8 cellular contexts compared by ENCODE assay signal in genomic region chr1:237864338-237865244, GRCh38. TPM values are rescaled to one million over a fixed set of nuclear protein-coding genes. Genes with fewer than 3 reads are reported as not detected.
DNase-seq lines count a peak whose midpoint lies in the region; ATAC-seq and TF ChIP-seq lines count a peak whose summit lies in the region.

No MANE protein-coding gene starts in this region.

- no TSS peak for BruUV-seq in A673 (replicated peaks; lab: Mats Ljungman, UMichigan)

- POLR2A ChIA-PET in A673 (lab: Charles Lee; ENCODE audit: low non-redundant PET), result no interaction called here
- POLR2A ChIA-PET in GM10248 (lab: Yijun Ruan, JAX), result no interaction called here

- DNase-seq in A673 (ENCODE audit: low spot score) (peak; percentile 4), GM10248 (ENCODE audit: extremely low spot score) (peak; percentile 45), choroid plexus epithelial cell (ENCODE audit: low read depth) (peak; percentile 15), lower lobe of right lung (peak; percentile 76), tibial artery (peak; percentile 33 to 67)
- no peak for DNase-seq in stimulated activated naive CD4-positive, alpha-beta T cell treated with Interleukin-2 at 50 U/mL for 16 hours (lab: John Stamatoyannopoulos, UW)

- no peak overlapping the region for H3K4me3 ChIP-seq in A673 (ENCODE audit: low read depth, low read length, poor library complexity, severe bottlenecking)
- no peak overlapping the region for H3K4me3 ChIP-seq in OCI-LY1 (ENCODE audit: low read depth, low read length, poor library complexity, severe bottlenecking)
- H3K4me3 ChIP-seq in choroid plexus epithelial cell (ENCODE audit: low read depth, low read length), result peak overlapping the region; percentile 20
- no peak overlapping the region for H3K4me3 ChIP-seq in lower lobe of right lung
- peak overlapping the region in 1 of 2 donors; percentile 6 for H3K4me3 ChIP-seq in tibial artery

- H3K4me2 ChIP-seq in OCI-LY1 (ENCODE audit: low read length), result no peak overlapping the region

- H3K27ac ChIP-seq in A673 (ENCODE audit: low read depth, low read length, poor library complexity, severe bottlenecking) (no peak overlapping the region), OCI-LY1 (ENCODE audit: low read depth, low read length, poor library complexity, severe bottlenecking) (no peak overlapping the region), lower lobe of right lung (no peak overlapping the region), tibial artery (no peak overlapping the region)

- intact Hi-C loops in A673 (cut with micrococcal nuclease; ENCODE audit: unreplicated experiment) (no loop called here), lower lobe of right lung (cut with DNase I) (no loop called here), tibial artery (cut with DNase I; ENCODE audit: low total_unique reads) (no loop called here)

- H3K9me3 ChIP-seq in A673 (ENCODE audit: low read depth, low read length, poor library complexity, severe bottlenecking), result no peaks in the 10 kb centered on the region
- no peaks in the 10 kb centered on the region for H3K9me3 ChIP-seq in OCI-LY1 (ENCODE audit: low read length)
- no peaks in the 10 kb centered on the region for H3K9me3 ChIP-seq in lower lobe of right lung
- no peaks in the 10 kb centered on the region for H3K9me3 ChIP-seq in tibial artery

- no peaks in the 10 kb centered on the region for H4K20me1 ChIP-seq in OCI-LY1 (ENCODE audit: insufficient read depth, low read length)

- H3K9ac ChIP-seq in OCI-LY1 (ENCODE audit: low read length), result no peak overlapping the region

- TF ChIP-seq CTCF in A673 (conservative IDR thresholded peaks at IDR 0.05; ENCODE audit: low read depth, low read length), result peak; percentile 71
- peak; percentile 79 for TF ChIP-seq CTCF in GM10248 (IDR thresholded peaks at IDR 0.05; ENCODE audit: control extremely low read depth, extremely low read depth, low read depth, missing control alignments)
- TF ChIP-seq CTCF in OCI-LY1 (IDR thresholded peaks at IDR 0.05; ENCODE audit: low read length), result peak; percentile 79
- peak; percentile 81 for TF ChIP-seq CTCF in choroid plexus epithelial cell (conservative IDR thresholded peaks at IDR 0.05; ENCODE audit: low read depth, low read length)
- TF ChIP-seq CTCF in lower lobe of right lung (IDR thresholded peaks at IDR 0.05), result peak; percentile 77
- TF ChIP-seq CTCF in tibial artery (IDR thresholded peaks at IDR 0.05), result peak; percentile 59 to 68

- H3K27me3 ChIP-seq in A673 (replicated peaks; ENCODE audit: insufficient read depth, low read depth, low read length, poor library complexity), result no peaks in the 10 kb centered on the region
- H3K27me3 ChIP-seq in OCI-LY1 (ENCODE audit: insufficient read depth, low read length), result no peaks in the 10 kb centered on the region
- no peaks in the 10 kb centered on the region for H3K27me3 ChIP-seq in lower lobe of right lung (ENCODE audit: low read depth)
- H3K27me3 ChIP-seq in tibial artery, result no peaks in the 10 kb centered on the region

- H3F3A ChIP-seq in OCI-LY1 (ENCODE audit: insufficient read depth, low read length), result no peaks in the 10 kb centered on the region

- ATAC-seq in HG02981 (IDR thresholded peaks at IDR 0.05; ENCODE audit: unreplicated experiment), result peak; percentile 75
- ATAC-seq in lower lobe of right lung, result peak; percentile 86 to 92

- H3K9me2 ChIP-seq in OCI-LY1 (ENCODE audit: low read depth, low read length), result no peaks in the 10 kb centered on the region

- CTCF ChIA-PET in A673 (lab: Charles Lee) (interaction anchor here (0.7 kb wide), 1 partner anchor 10 kb away, joined by 3 read pairs; no protein-coding TSS in a partner anchor), GM10248 (lab: Yijun Ruan, JAX) (interaction anchor here (0.6 to 3.8 kb wide), 24 partner anchors 10 to 1120 kb away, joined by 3 to 49 read pairs (median 3); no protein-coding TSS in a partner anchor)

- H3K4me1 ChIP-seq in A673 (ENCODE audit: insufficient read depth, low read length, poor library complexity, severe bottlenecking) (no peaks in the 10 kb centered on the region), OCI-LY1 (ENCODE audit: insufficient read depth, low read length, severe bottlenecking) (no peaks in the 10 kb centered on the region), lower lobe of right lung (no peaks in the 10 kb centered on the region), tibial artery (peaks cover 0 to 7% (median 3%) of the 10 kb centered on the region in 4 donors)

- H3K79me2 ChIP-seq in OCI-LY1 (ENCODE audit: insufficient read depth, low read length), result no peaks in the 10 kb centered on the region

- H3K36me3 ChIP-seq in A673 (ENCODE audit: insufficient read depth, low read length, poor library complexity, severe bottlenecking) (no peaks in the 10 kb centered on the region), OCI-LY1 (ENCODE audit: insufficient read depth, low read length) (no peaks in the 10 kb centered on the region), lower lobe of right lung (no peaks in the 10 kb centered on the region), tibial artery (no peaks in the 10 kb centered on the region)

- no peak overlapping the region for H2AFZ ChIP-seq in OCI-LY1 (ENCODE audit: low read length)

RNA-seq across cellular contexts. Expression of gene ZP4, which starts 26.1 kb away (rescaled TPM):
- not detected in 2 replicates for total RNA-seq in A673 (2021)
- not detected for total RNA-seq in lower lobe of right lung
